11 cellular contexts compared by ENCODE assay signal in genomic region chr12:2339022-2339431, GRCh38.
DNase-seq lines count a peak whose midpoint lies in the region; ATAC-seq and TF ChIP-seq lines count a peak whose summit lies in the region.
"Had no signal": no experiment of that assay in that cellular context is flagged by ENCODE, and none has a peak within 500 bp of the region (broad histone marks: within the 10 kb centered on the region; RNA-seq: fewer than 3 reads in every experiment).

No MANE protein-coding gene starts in this region.

- no peaks in the 10 kb centered on the region for H3K79me2 ChIP-seq in ACC112 (ENCODE audit: control insufficient read depth, insufficient read depth, low read length, unreplicated experiment)

- peaks cover 65% of the 10 kb centered on the region for H3K4me1 ChIP-seq in ACC112 (ENCODE audit: control insufficient read depth, insufficient read depth, low read length, unreplicated experiment)
- H3K4me1 ChIP-seq in SJCRH30, result peaks cover 8% of the 10 kb centered on the region
- H3K4me1 ChIP-seq: BE2C had no signal

- no peaks in the 10 kb centered on the region for H3K36me3 ChIP-seq in ACC112 (ENCODE audit: insufficient read depth, low read length)
- no peaks in the 10 kb centered on the region for H3K36me3 ChIP-seq in SJCRH30
- H3K36me3 ChIP-seq: BE2C had no signal

- H3K36me3 Mint-ChIP-seq in natural killer cell treated with Interleukin-12 subunit alpha and Interleukin-12 subunit beta and Interleukin-15 and Interleukin-18, amount 100 ng/mL, for 72 hours, result no peaks in the 10 kb centered on the region

- H3K4me1 Mint-ChIP-seq in natural killer cell treated with Interleukin-12 subunit alpha and Interleukin-12 subunit beta and Interleukin-15 and Interleukin-18, amount 100 ng/mL, for 72 hours (ENCODE audit: low read depth in 2 of 2), result peaks cover 0 to 2% of the 10 kb centered on the region in 2 donors

- no peaks in the 10 kb centered on the region for H3K27me3 ChIP-seq in ACC112 (ENCODE audit: insufficient read depth, low read length)
- H3K27me3 ChIP-seq in SJCRH30, result peaks cover 11% of the 10 kb centered on the region; the same call in 1 of the 2 replicates
- H3K27me3 ChIP-seq: BE2C had no signal

- DNase-seq in HT-29 (ENCODE audit: low spot score) (peak; percentile 67), astrocyte of the cerebellum (ENCODE audit: low read depth) (peak; percentile 33), kidney tubule cell (ENCODE audit: low spot score) (peak; percentile 74), HPDE6-E6E7 (ENCODE audit: extremely low spot score) (no peak), SKM-1 treated with dmso at 0.1 percent for 144 hours (lab: John Stamatoyannopoulos, UW; ENCODE audit: unreplicated experiment) (no peak), SJCRH30 (no peak)
- no peak for DNase-seq in natural killer cell treated with Interleukin-12 subunit alpha and Interleukin-12 subunit beta and Interleukin-15 and Interleukin-18, amount 100 ng/mL, for 72 hours (ENCODE audit: low spot score)
- DNase-seq: activated CD4-positive, CD25-positive, alpha-beta regulatory T cell treated with anti-CD3 and anti-CD28 coated beads, Interleukin-2, amount 50 U/mL, for 72 hours; BE2C had no signal

- no peak overlapping the region for H3K4me3 ChIP-seq in ACC112 (ENCODE audit: low read depth, low read length)
- no peak overlapping the region for H3K4me3 ChIP-seq in astrocyte of the cerebellum (ENCODE audit: low read depth, low read length)
- no peak overlapping the region for H3K4me3 ChIP-seq in SJCRH30
- H3K4me3 ChIP-seq: GM23338 had no signal

- no peak for ATAC-seq in natural killer cell treated with Interleukin-12 subunit alpha and Interleukin-12 subunit beta and Interleukin-15 and Interleukin-18, amount 100 ng/mL, for 72 hours
- ATAC-seq: GM23338 had no signal

- H3K27ac Mint-ChIP-seq in natural killer cell treated with Interleukin-12 subunit alpha and Interleukin-12 subunit beta and Interleukin-15 and Interleukin-18, amount 100 ng/mL, for 72 hours, result no peak overlapping the region
- H3K27ac Mint-ChIP-seq: GM23338 had no signal

- H3K9me3 Mint-ChIP-seq in natural killer cell treated with Interleukin-12 subunit alpha and Interleukin-12 subunit beta and Interleukin-15 and Interleukin-18, amount 100 ng/mL, for 72 hours, result no peaks in the 10 kb centered on the region
- H3K9me3 Mint-ChIP-seq: GM23338 had no signal

- peaks cover 11 to 13% of the 10 kb centered on the region in 2 donors for H3K27me3 Mint-ChIP-seq in natural killer cell treated with Interleukin-12 subunit alpha and Interleukin-12 subunit beta and Interleukin-15 and Interleukin-18, amount 100 ng/mL, for 72 hours

- H2AFZ ChIP-seq in ACC112 (ENCODE audit: low read length, unreplicated experiment), result no peak overlapping the region
- H2AFZ ChIP-seq: GM23338 had no signal

- no peaks in the 10 kb centered on the region for H3K9me3 ChIP-seq in SJCRH30 (replicated peaks)
- H3K9me3 ChIP-seq: BE2C had no signal

- no peak for TF ChIP-seq CTCF in astrocyte of the cerebellum (IDR thresholded peaks at IDR 0.05; ENCODE audit: low read depth, low read length, missing control alignments)

- H3K27ac ChIP-seq in ACC112 (ENCODE audit: low read depth, low read length), result peak overlapping the region; percentile 51
- no peak overlapping the region for H3K27ac ChIP-seq in SJCRH30

- no peak overlapping the region for H3K4me3 Mint-ChIP-seq in natural killer cell treated with Interleukin-12 subunit alpha and Interleukin-12 subunit beta and Interleukin-15 and Interleukin-18, amount 100 ng/mL, for 72 hours
- H3K4me3 Mint-ChIP-seq: GM23338 had no signal

- in situ Hi-C loops in astrocyte of the cerebellum (cut with HindIII; ENCODE audit: low sequenced_read_pairs), result no loop called here

Comparison
In these comparisons a context has a peak if more than half of its experiments do, and no peak if none do; other contexts are left out.
1. DNase-seq: peak in HT-29 (single experiment), astrocyte of the cerebellum (single experiment) and kidney tubule cell (single experiment); none in natural killer cell treated with Interleukin-12 subunit alpha and Interleukin-12 subunit beta and Interleukin-15 and Interleukin-18, amount 100 ng/mL, for 72 hours (single experiment), HPDE6-E6E7 (single experiment), SKM-1 treated with dmso at 0.1 percent for 144 hours (single experiment) and SJCRH30 (0 of 2).